ENCODE assay signal across 25 cellular contexts in genomic region chr16:15725641-15726240, GRCh38.
DNase-seq lines count a peak whose midpoint lies in the region; ATAC-seq and TF ChIP-seq lines count a peak whose summit lies in the region.
"Had no signal": no experiment of that assay in that cellular context is flagged by ENCODE, and none has a peak within 500 bp of the region (broad histone marks: within the 10 kb centered on the region; RNA-seq: fewer than 3 reads in every experiment).

No MANE protein-coding gene starts in this region.

- H3K4me1 Mint-ChIP-seq in T-helper 17 cell, result no peaks in the 10 kb centered on the region
- H3K4me1 Mint-ChIP-seq: B cell had no signal

- H3K36me3 Mint-ChIP-seq in T-helper 17 cell (ENCODE audit: low read depth), result peaks cover 10% of the 10 kb centered on the region

- POLR2A ChIA-PET in HEK293 (lab: Yijun Ruan, JAX) (no interaction called here), PC-3 (lab: Charles Lee; ENCODE audit: unreplicated experiment) (no interaction called here)

- H3K27me3 ChIP-seq in esophagus muscularis mucosa (no peaks in the 10 kb centered on the region), rectal smooth muscle tissue (ENCODE audit: control insufficient read depth, insufficient read depth, low read length) (no peaks in the 10 kb centered on the region), PC-3 (ENCODE audit: low read length) (no peaks in the 10 kb centered on the region)
- H3K27me3 ChIP-seq: MG63 had no signal

- no peak overlapping the region for H3K4me3 Mint-ChIP-seq in T-helper 17 cell
- H3K4me3 Mint-ChIP-seq: B cell; CD8-positive, alpha-beta T cell had no signal

- TF ChIP-seq CTCF in HEK293 (tag by site-specific recombination; IDR thresholded peaks at IDR 0.05) (no peak), esophagus muscularis mucosa (IDR thresholded peaks at IDR 0.05) (no peak), PC-3 (conservative IDR thresholded peaks at IDR 0.05; ENCODE audit: low read depth, low read length) (no peak)

- peaks cover 0 to 21% of the 10 kb centered on the region in 2 experiments; a peak in 1 of 3 replicates for H3K36me3 ChIP-seq in HEK293 (ENCODE audit: control insufficient read depth in 2 of 2, insufficient read depth in 1 of 2, low read length in 2 of 2)
- H3K36me3 ChIP-seq in esophagus muscularis mucosa, result peaks cover 48 to 100% (median 98%) of the 10 kb centered on the region in 4 donors
- H3K36me3 ChIP-seq in rectal smooth muscle tissue (ENCODE audit: control insufficient read depth, insufficient read depth, low read length), result peaks cover 56% of the 10 kb centered on the region
- H3K36me3 ChIP-seq in PC-3 (ENCODE audit: low read depth, low read length), result no peaks in the 10 kb centered on the region

- H3K9ac ChIP-seq in rectal smooth muscle tissue (ENCODE audit: low read length) (no peak overlapping the region), PC-3 (ENCODE audit: low read length) (no peak overlapping the region)

- H3K4me2 ChIP-seq in PC-3 (ENCODE audit: low read length), result no peak overlapping the region

- no peaks in the 10 kb centered on the region for H3K9me2 ChIP-seq in PC-3 (replicated peaks; ENCODE audit: low read length)

- H3K27ac Mint-ChIP-seq in T-helper 17 cell, result peak overlapping the region; percentile 14
- H3K27ac Mint-ChIP-seq: B cell; CD8-positive, alpha-beta T cell had no signal

- H3K4me3 ChIP-seq in HEK293 (ENCODE audit: low read depth, low read length), result no peak overlapping the region
- no peak overlapping the region for H3K4me3 ChIP-seq in esophagus muscularis mucosa
- H3K4me3 ChIP-seq in rectal smooth muscle tissue (ENCODE audit: low read length), result no peak overlapping the region
- H3K4me3 ChIP-seq in PC-3 (ENCODE audit: low read length), result no peak overlapping the region
- H3K4me3 ChIP-seq: MG63 had no signal

- no peaks in the 10 kb centered on the region for H3K4me1 ChIP-seq in HEK293 (ENCODE audit: control insufficient read depth, insufficient read depth, low read length)
- H3K4me1 ChIP-seq in esophagus muscularis mucosa, result peaks cover 0 to 94% (median 61%) of the 10 kb centered on the region in 4 donors
- no peaks in the 10 kb centered on the region for H3K4me1 ChIP-seq in rectal smooth muscle tissue (ENCODE audit: control insufficient read depth, insufficient read depth, low read length)
- no peaks in the 10 kb centered on the region for H3K4me1 ChIP-seq in PC-3 (ENCODE audit: insufficient read depth, low read length)
- H3K4me1 ChIP-seq: Caco-2 had no signal

- no peaks in the 10 kb centered on the region for H3F3A ChIP-seq in PC-3 (ENCODE audit: low read length, unreplicated experiment)

- TF ChIP-seq POLR2A in esophagus muscularis mucosa (IDR thresholded peaks at IDR 0.05; ENCODE audit: low read depth), result no peak

- ATAC-seq in T-helper 17 cell, result no peak
- no peak for ATAC-seq in PC-3
- ATAC-seq: CD8-positive, alpha-beta T cell; SK-N-SH treated with all-trans-retinoic acid at 6 μM for 48 hours had no signal

- no TSS peak for BruUV-seq in PC-3 (replicated peaks; lab: Mats Ljungman, UMichigan)

- H3K79me2 ChIP-seq in PC-3 (ENCODE audit: low read length), result no peaks in the 10 kb centered on the region

- CTCF ChIA-PET in HEK293 (lab: Yijun Ruan, JAX) (no interaction called here), PC-3 (lab: Charles Lee) (no interaction called here)

- WGBS in esophagus muscularis mucosa, result 61% methylated on average over 5 of the region's 5 CpGs

- H4K20me1 ChIP-seq in PC-3 (ENCODE audit: low read length), result no peaks in the 10 kb centered on the region

- H3K9me3 ChIP-seq in HEK293 (ENCODE audit: control insufficient read depth, insufficient read depth, low read depth, low read length) (no peaks in the 10 kb centered on the region), T-helper 17 cell (ENCODE audit: control insufficient read depth, low read length, poor library complexity, severe bottlenecking) (no peaks in the 10 kb centered on the region), esophagus muscularis mucosa (no peaks in the 10 kb centered on the region), PC-3 (ENCODE audit: low read length) (no peaks in the 10 kb centered on the region)
- H3K9me3 ChIP-seq: Caco-2, MG63 had no signal

- no peak overlapping the region for H3K27ac ChIP-seq in HEK293 (ENCODE audit: extremely low read depth, low read depth, low read length)
- peak overlapping the region; percentile 40 to 66 (median 60) for H3K27ac ChIP-seq in esophagus muscularis mucosa (replicated peaks in 1 of 4)
- H3K27ac ChIP-seq in rectal smooth muscle tissue (ENCODE audit: low read depth, low read length), result peak overlapping the region; percentile 47
- H3K27ac ChIP-seq in PC-3 (ENCODE audit: low read length), result no peak overlapping the region
- H3K27ac ChIP-seq: C4-2B had no signal

- TF ChIP-seq EP300 in esophagus muscularis mucosa (IDR thresholded peaks at IDR 0.05), result no peak

- DNase-seq in T-helper 17 cell (no peak), esophagus muscularis mucosa (ENCODE audit: extremely low spot score) (no peak), SIG-M5 (lab: John Stamatoyannopoulos, UW) (no peak), PC-3 (no peak), NCI-H774 (lab: John Stamatoyannopoulos, UW) (no peak)
- no peak for DNase-seq in effector CD4-positive, alpha-beta T cell
- DNase-seq: Caco-2; CD8-positive, alpha-beta T cell; DMS 273 treated with DMSO at 0.1 percent for 48 hours; DMS79; EL; GDM1; KG1; MG63; NCI-H1105 treated with DMSO at 0.1 percent for 48 hours; NCI-H146; NCI-H1930; NCI-H2107; NCI-H524; NCI-H748 treated with DMSO at 0.1 percent for 48 hours had no signal

- intact Hi-C loops in esophagus muscularis mucosa (cut with DNase I) (no loop called here), PC-3 (cut with micrococcal nuclease) (no loop called here)

- H3K27me3 Mint-ChIP-seq in T-helper 17 cell, result no peaks in the 10 kb centered on the region
- H3K27me3 Mint-ChIP-seq: B cell had no signal

- H2AFZ ChIP-seq in PC-3 (ENCODE audit: low read length), result no peak overlapping the region

TF ChIP-seq in HEK293, 187 proteins besides CTCF, POLR2A, EP300 and RAD21:
- TF ChIP-seq ZBTB17 (tag by site-specific recombination; IDR thresholded peaks at IDR 0.05), result 0 out of 2 replicates have a peak, but pooled peaks have one; percentile 49
- peak; percentile 96 for TF ChIP-seq ZNF623 (tag by site-specific recombination; IDR thresholded peaks at IDR 0.05)
- TF ChIP-seq ZNF548 (tag by site-specific recombination; IDR thresholded peaks at IDR 0.05), result no peak
- TF ChIP-seq ZNF133 (tag by site-specific recombination; IDR thresholded peaks at IDR 0.05), result peak; percentile 84
TF ChIP-seq in HEK293: peak in this region for 3.

Comparison
In these comparisons a context has a peak if more than half of its experiments do, and no peak if none do; other contexts are left out.
1. H3K27ac ChIP-seq: peak in esophagus muscularis mucosa (4 of 4) and rectal smooth muscle tissue (single experiment); none in HEK293 (single experiment) and PC-3 (single experiment).